In genomic region chr4:41681054-41681453, GRCh38 we compare ENCODE assay signal across 22 cellular contexts.
"Had no signal": no experiment of that assay in that cellular context is flagged by ENCODE, and none has a peak within 500 bp of the region (broad histone marks: within the 10 kb centered on the region; RNA-seq: fewer than 3 reads in every experiment).

No MANE protein-coding gene starts in this region.

- H3K27ac ChIP-seq: coronary artery, epithelial cell of prostate, foreskin keratinocyte, gastroesophageal sphincter, left lung, lower lobe of right lung had no signal

- ATAC-seq: esophagus mucosa; foreskin keratinocyte; gastroesophageal sphincter; left lung; lower lobe of right lung; mucosa of descending colon; naive thymus-derived CD8-positive, alpha-beta T cell had no signal

- DNase-seq: dermis blood vessel endothelial cell; dorsolateral prefrontal cortex; effector CD4-positive, alpha-beta T cell; effector memory CD4-positive, alpha-beta T cell; erythroblast; foreskin keratinocyte; hippocampal formation; islet precursor cell; kidney; kidney glomerular epithelial cell; left lung; lower lobe of right lung; mesenchymal stem cell; mucosa of descending colon; naive B cell; naive thymus-derived CD8-positive, alpha-beta T cell had no signal

- H3K4me1 Mint-ChIP-seq: naive B cell; naive thymus-derived CD8-positive, alpha-beta T cell had no signal

- H3K4me3 ChIP-seq: coronary artery, dorsolateral prefrontal cortex, gastroesophageal sphincter, heart left ventricle, left lung, lower lobe of right lung, mucosa of descending colon had no signal

- H3K9me3 Mint-ChIP-seq: mesothelial cell of epicardium, naive B cell had no signal

- H3K4me1 ChIP-seq: foreskin keratinocyte, gastroesophageal sphincter, heart left ventricle, left lung, lower lobe of right lung had no signal

- H3K36me3 Mint-ChIP-seq: naive B cell; naive thymus-derived CD8-positive, alpha-beta T cell had no signal

- H3K9me3 ChIP-seq: gastroesophageal sphincter, heart left ventricle, left lung, lower lobe of right lung, mucosa of descending colon had no signal

- H3K4me3 Mint-ChIP-seq: mesothelial cell of epicardium; naive thymus-derived CD8-positive, alpha-beta T cell had no signal

- H3K27me3 ChIP-seq: dorsolateral prefrontal cortex, gastroesophageal sphincter, heart left ventricle, left lung had no signal

- H3K27ac Mint-ChIP-seq: mesothelial cell of epicardium; naive B cell; naive thymus-derived CD8-positive, alpha-beta T cell had no signal
